Comparison of ENCODE assay signal across 1 cellular context in the genomic region with DNA sequence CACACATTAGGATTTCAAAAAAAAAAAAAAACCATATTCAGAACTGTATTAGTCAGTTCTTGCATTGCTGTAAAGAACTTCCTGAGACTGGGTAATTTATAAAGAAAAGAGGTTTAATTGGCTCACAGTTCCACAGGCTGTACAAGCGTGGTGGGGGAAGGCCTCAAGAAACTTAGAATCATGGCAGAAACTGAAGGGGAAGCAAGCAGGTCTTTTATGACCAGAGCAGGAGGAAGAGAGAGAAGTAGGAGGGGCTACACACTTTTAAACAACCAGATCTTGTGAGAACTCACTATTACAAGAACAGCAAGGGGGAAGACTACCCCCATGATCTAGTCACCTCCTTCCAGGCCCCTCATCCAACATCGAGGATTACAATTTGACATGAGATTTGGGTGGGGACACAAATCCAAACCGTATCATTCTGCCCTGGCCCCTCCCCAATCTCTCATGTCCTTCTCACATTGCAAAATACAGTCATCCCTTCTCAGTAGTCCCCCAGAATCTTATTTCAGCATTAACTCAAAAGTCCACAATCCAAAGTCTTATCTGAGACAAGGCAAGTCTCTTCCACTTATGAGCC.
TF ChIP-seq lines count a peak whose summit lies in the region.

No MANE protein-coding gene starts in this region.

TF ChIP-seq in GM23338, 12 proteins besides CTCF, POLR2A, EP300 and RAD21:
- TF ChIP-seq EZH2phosphoT487 (IDR thresholded peaks at IDR 0.05; ENCODE audit: unreplicated experiment) (no peak), ZNF331 (CRISPR knock-in tag; IDR thresholded peaks at IDR 0.05; ENCODE audit: low read depth) (no peak), CREB1 (CRISPR knock-in tag; IDR thresholded peaks at IDR 0.05; ENCODE audit: low read depth) (no peak), JUNB (IDR thresholded peaks at IDR 0.05; ENCODE audit: unreplicated experiment) (no peak), EZH2 (IDR thresholded peaks at IDR 0.05; ENCODE audit: low read depth, unreplicated experiment) (no peak), STAT1 (IDR thresholded peaks at IDR 0.05; ENCODE audit: unreplicated experiment) (no peak), ZNF114 (CRISPR knock-in tag; IDR thresholded peaks at IDR 0.05) (no peak), NANOG (IDR thresholded peaks at IDR 0.05; ENCODE audit: borderline replicate concordance) (no peak), POLR2AphosphoS5 (IDR thresholded peaks at IDR 0.05; ENCODE audit: low read depth) (no peak)
- TF ChIP-seq, protein P1, sequence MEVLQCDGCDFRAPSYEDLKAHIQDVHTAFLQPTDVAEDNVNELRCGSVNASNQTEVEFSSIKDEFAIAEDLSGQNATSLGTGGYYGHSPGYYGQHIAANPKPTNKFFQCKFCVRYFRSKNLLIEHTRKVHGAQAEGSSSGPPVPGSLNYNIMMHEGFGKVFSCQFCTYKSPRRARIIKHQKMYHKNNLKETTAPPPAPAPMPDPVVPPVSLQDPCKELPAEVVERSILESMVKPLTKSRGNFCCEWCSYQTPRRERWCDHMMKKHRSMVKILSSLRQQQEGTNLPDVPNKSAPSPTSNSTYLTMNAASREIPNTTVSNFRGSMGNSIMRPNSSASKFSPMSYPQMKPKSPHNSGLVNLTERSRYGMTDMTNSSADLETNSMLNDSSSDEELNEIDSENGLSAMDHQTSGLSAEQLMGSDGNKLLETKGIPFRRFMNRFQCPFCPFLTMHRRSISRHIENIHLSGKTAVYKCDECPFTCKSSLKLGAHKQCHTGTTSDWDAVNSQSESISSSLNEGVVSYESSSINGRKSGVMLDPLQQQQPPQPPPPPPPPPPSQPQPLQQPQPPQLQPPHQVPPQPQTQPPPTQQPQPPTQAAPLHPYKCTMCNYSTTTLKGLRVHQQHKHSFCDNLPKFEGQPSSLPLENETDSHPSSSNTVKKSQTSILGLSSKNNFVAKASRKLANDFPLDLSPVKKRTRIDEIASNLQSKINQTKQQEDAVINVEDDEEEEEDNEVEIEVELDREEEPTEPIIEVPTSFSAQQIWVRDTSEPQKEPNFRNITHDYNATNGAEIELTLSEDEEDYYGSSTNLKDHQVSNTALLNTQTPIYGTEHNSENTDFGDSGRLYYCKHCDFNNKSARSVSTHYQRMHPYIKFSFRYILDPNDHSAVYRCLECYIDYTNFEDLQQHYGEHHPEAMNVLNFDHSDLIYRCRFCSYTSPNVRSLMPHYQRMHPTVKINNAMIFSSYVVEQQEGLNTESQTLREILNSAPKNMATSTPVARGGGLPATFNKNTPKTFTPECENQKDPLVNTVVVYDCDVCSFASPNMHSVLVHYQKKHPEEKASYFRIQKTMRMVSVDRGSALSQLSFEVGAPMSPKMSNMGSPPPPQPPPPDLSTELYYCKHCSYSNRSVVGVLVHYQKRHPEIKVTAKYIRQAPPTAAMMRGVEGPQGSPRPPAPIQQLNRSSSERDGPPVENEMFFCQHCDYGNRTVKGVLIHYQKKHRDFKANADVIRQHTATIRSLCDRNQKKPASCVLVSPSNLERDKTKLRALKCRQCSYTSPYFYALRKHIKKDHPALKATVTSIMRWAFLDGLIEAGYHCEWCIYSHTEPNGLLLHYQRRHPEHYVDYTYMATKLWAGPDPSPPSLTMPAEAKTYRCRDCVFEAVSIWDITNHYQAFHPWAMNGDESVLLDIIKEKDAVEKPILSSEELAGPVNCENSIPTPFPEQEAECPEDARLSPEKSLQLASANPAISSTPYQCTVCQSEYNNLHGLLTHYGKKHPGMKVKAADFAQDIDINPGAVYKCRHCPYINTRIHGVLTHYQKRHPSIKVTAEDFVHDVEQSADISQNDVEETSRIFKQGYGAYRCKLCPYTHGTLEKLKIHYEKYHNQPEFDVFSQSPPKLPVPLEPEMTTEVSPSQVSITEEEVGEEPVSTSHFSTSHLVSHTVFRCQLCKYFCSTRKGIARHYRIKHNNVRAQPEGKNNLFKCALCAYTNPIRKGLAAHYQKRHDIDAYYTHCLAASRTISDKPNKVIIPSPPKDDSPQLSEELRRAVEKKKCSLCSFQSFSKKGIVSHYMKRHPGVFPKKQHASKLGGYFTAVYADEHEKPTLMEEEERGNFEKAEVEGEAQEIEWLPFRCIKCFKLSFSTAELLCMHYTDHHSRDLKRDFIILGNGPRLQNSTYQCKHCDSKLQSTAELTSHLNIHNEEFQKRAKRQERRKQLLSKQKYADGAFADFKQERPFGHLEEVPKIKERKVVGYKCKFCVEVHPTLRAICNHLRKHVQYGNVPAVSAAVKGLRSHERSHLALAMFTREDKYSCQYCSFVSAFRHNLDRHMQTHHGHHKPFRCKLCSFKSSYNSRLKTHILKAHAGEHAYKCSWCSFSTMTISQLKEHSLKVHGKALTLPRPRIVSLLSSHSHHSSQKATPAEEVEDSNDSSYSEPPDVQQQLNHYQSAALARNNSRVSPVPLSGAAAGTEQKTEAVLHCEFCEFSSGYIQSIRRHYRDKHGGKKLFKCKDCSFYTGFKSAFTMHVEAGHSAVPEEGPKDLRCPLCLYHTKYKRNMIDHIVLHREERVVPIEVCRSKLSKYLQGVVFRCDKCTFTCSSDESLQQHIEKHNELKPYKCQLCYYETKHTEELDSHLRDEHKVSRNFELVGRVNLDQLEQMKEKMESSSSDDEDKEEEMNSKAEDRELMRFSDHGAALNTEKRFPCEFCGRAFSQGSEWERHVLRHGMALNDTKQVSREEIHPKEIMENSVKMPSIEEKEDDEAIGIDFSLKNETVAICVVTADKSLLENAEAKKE (CRISPR knock-in tag; IDR thresholded peaks at IDR 0.05): no peak
- TF ChIP-seq, protein P2, sequence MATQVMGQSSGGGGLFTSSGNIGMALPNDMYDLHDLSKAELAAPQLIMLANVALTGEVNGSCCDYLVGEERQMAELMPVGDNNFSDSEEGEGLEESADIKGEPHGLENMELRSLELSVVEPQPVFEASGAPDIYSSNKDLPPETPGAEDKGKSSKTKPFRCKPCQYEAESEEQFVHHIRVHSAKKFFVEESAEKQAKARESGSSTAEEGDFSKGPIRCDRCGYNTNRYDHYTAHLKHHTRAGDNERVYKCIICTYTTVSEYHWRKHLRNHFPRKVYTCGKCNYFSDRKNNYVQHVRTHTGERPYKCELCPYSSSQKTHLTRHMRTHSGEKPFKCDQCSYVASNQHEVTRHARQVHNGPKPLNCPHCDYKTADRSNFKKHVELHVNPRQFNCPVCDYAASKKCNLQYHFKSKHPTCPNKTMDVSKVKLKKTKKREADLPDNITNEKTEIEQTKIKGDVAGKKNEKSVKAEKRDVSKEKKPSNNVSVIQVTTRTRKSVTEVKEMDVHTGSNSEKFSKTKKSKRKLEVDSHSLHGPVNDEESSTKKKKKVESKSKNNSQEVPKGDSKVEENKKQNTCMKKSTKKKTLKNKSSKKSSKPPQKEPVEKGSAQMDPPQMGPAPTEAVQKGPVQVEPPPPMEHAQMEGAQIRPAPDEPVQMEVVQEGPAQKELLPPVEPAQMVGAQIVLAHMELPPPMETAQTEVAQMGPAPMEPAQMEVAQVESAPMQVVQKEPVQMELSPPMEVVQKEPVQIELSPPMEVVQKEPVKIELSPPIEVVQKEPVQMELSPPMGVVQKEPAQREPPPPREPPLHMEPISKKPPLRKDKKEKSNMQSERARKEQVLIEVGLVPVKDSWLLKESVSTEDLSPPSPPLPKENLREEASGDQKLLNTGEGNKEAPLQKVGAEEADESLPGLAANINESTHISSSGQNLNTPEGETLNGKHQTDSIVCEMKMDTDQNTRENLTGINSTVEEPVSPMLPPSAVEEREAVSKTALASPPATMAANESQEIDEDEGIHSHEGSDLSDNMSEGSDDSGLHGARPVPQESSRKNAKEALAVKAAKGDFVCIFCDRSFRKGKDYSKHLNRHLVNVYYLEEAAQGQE (IDR thresholded peaks at IDR 0.05; ENCODE audit: unreplicated experiment): no peak
- TF ChIP-seq, protein P3, sequence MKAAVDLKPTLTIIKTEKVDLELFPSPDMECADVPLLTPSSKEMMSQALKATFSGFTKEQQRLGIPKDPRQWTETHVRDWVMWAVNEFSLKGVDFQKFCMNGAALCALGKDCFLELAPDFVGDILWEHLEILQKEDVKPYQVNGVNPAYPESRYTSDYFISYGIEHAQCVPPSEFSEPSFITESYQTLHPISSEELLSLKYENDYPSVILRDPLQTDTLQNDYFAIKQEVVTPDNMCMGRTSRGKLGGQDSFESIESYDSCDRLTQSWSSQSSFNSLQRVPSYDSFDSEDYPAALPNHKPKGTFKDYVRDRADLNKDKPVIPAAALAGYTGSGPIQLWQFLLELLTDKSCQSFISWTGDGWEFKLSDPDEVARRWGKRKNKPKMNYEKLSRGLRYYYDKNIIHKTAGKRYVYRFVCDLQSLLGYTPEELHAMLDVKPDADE (IDR thresholded peaks at IDR 0.05): no peak
